Comparison of ENCODE assay signal across 24 cellular contexts in the genomic region with DNA sequence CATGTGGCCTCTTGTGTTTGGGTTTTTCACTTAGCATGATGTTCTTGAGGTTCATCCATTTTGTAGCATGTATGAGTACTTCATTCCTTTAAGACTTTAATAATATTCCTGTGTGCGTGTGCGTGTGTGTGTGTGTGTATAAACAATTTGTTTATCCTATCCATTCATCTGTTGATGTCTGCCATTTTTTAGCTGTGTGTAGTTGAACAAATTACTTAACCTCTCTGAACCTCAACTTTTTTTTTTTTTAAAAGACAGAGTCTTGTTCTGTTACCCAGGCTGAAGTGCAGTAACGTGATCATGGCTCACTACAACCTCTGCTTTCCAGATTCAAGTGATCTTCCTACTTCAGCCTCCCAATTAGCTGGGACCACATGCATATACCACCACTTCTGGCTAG.
"Had no signal": no experiment of that assay in that cellular context is flagged by ENCODE, and none has a peak within 500 bp of the region (broad histone marks: within the 10 kb centered on the region; RNA-seq: fewer than 3 reads in every experiment).

No MANE protein-coding gene starts in this region.

- FAIRE-seq: colon, endothelial cell of umbilical vein, islet of Langerhans, keratinocyte had no signal

- H3K4me1 ChIP-seq: esophagus squamous epithelium, gastrocnemius medialis, heart right ventricle, left lung, lower lobe of right lung had no signal

- H3K27ac ChIP-seq: coronary artery, dorsolateral prefrontal cortex, esophagus squamous epithelium, gastrocnemius medialis, heart right ventricle, left lung, lower lobe of right lung had no signal

- H3K27me3 ChIP-seq: esophagus squamous epithelium, gastrocnemius medialis, heart right ventricle, left lung had no signal

- H3K36me3 ChIP-seq: esophagus squamous epithelium, gastrocnemius medialis, heart right ventricle, left lung, lower lobe of right lung had no signal

- ATAC-seq: gastrocnemius medialis; heart right ventricle; left lung; left ventricle myocardium superior; lower lobe of right lung; naive thymus-derived CD4-positive, alpha-beta T cell had no signal

- DNase-seq: dermis blood vessel endothelial cell; dorsolateral prefrontal cortex; effector CD4-positive, alpha-beta T cell; effector memory CD4-positive, alpha-beta T cell; esophagus squamous epithelium; foreskin fibroblast; foreskin melanocyte; gastrocnemius medialis; glutamatergic neuron; heart right ventricle; hippocampal formation; left cardiac atrium; left lung; left ventricle myocardium superior; lower lobe of right lung; mammary epithelial cell; mesendoderm; midbrain; naive thymus-derived CD4-positive, alpha-beta T cell had no signal

- H3K9me3 ChIP-seq: esophagus squamous epithelium, gastrocnemius medialis, heart right ventricle, left lung, lower lobe of right lung had no signal

- H3K4me3 ChIP-seq: coronary artery, dorsolateral prefrontal cortex, esophagus squamous epithelium, gastrocnemius medialis, heart right ventricle, left lung, lower lobe of right lung had no signal
